Comparison of ENCODE assay signal across 19 cellular contexts in the genomic region with DNA sequence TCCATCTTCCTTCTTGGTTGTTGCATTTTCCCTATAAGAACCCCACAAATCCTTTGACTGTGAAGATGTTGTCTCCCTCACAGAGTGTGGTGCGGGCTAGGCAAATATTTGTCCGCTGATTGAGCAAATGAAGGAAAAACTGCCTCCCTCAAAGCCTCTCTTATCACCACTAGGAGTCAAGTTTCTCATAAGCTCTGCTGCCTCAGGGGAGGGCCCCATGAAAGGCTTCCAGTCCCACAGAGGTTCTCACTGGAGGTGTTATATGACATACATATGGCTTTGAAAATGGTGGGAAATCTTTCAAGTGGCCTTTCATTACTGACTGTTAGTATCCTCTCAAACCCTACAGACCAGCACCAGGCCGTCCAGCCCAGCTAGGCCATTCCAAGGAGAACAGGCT. TPM values are rescaled to one million over a fixed set of nuclear protein-coding genes. Genes with fewer than 3 reads are reported as not detected.
DNase-seq lines count a peak whose midpoint lies in the region; ATAC-seq and TF ChIP-seq lines count a peak whose summit lies in the region.
"Had no signal": no experiment of that assay in that cellular context is flagged by ENCODE, and none has a peak within 500 bp of the region (broad histone marks: within the 10 kb centered on the region; RNA-seq: fewer than 3 reads in every experiment).

No MANE protein-coding gene starts in this region.

- no peak overlapping the region for H3K4me3 Mint-ChIP-seq in Caco-2 (ENCODE audit: unreplicated experiment)
- H3K4me3 Mint-ChIP-seq: H9, T-cell had no signal

- no peak overlapping the region for H3K56ac ChIP-seq in mesendoderm (ENCODE audit: low read length)

- no peaks in the 10 kb centered on the region for H3K79me2 ChIP-seq in mesendoderm (ENCODE audit: control insufficient read depth, insufficient read depth, low read length)

- H3K9ac ChIP-seq in mesendoderm (ENCODE audit: low read length), result no peak overlapping the region

- no peaks in the 10 kb centered on the region for H3K36me3 ChIP-seq in Caco-2 (ENCODE audit: control insufficient read depth, insufficient read depth, low read length)
- no peaks in the 10 kb centered on the region for H3K36me3 ChIP-seq in mesendoderm (ENCODE audit: control insufficient read depth, insufficient read depth, low read length)

- no peaks in the 10 kb centered on the region for H3K9me3 ChIP-seq in Caco-2

- H2BK5ac ChIP-seq in mesendoderm (ENCODE audit: low read length), result no peak overlapping the region

- H2BK15ac ChIP-seq in mesendoderm (replicated peaks; ENCODE audit: low read depth), result no peak overlapping the region

- no peak overlapping the region for H2AK5ac ChIP-seq in mesendoderm (ENCODE audit: low read length)

- H3K4me1 ChIP-seq in Caco-2, result no peaks in the 10 kb centered on the region
- no peaks in the 10 kb centered on the region for H3K4me1 ChIP-seq in mesendoderm (ENCODE audit: control insufficient read depth, low read depth, low read length)

- H3K23ac ChIP-seq in mesendoderm (ENCODE audit: low read length), result no peak overlapping the region

- H4K8ac ChIP-seq in mesendoderm (ENCODE audit: low read depth, low read length), result no peak overlapping the region

- H3K18ac ChIP-seq in mesendoderm (ENCODE audit: low read length), result no peak overlapping the region

- H3K27me3 Mint-ChIP-seq in Caco-2 (ENCODE audit: insufficient read depth, unreplicated experiment), result no peaks in the 10 kb centered on the region

- intact Hi-C loops in Caco-2 (cut with micrococcal nuclease; ENCODE audit: unreplicated experiment), result no loop called here

- CTCF ChIA-PET in Caco-2 (lab: Charles Lee), result interaction anchor here (0.6 kb wide), 1 partner anchor 8 kb away, joined by 3 read pairs; no protein-coding TSS in a partner anchor

- H3K27ac ChIP-seq in mesendoderm (ENCODE audit: low read depth, low read length), result no peak overlapping the region
- H3K27ac ChIP-seq: C4-2B had no signal

- POLR2A ChIA-PET in Caco-2 (lab: Charles Lee), result no interaction called here

- no peak overlapping the region for H2BK120ac ChIP-seq in mesendoderm (ENCODE audit: low read depth, low read length)

- no peaks in the 10 kb centered on the region for H3K79me1 ChIP-seq in mesendoderm (ENCODE audit: low read length)

- H3K27me3 ChIP-seq in Caco-2 (replicated peaks; ENCODE audit: control insufficient read depth, insufficient read depth, low read length) (no peaks in the 10 kb centered on the region), mesendoderm (ENCODE audit: insufficient read depth, low read length, poor library complexity) (no peaks in the 10 kb centered on the region)

- no peak overlapping the region for H4K5ac ChIP-seq in mesendoderm (ENCODE audit: low read length)

- H3K4me2 ChIP-seq in mesendoderm (ENCODE audit: low read length), result no peak overlapping the region

- DNase-seq in Caco-2 (peak; percentile 8 to 30), H4 (ENCODE audit: low spot score) (peak; percentile 3), NCI-H69 (lab: John Stamatoyannopoulos, UW) (peak; percentile 6), mesendoderm (peak; percentile 16), RPMI8226 (no peak), mesenteric fat pad (ENCODE audit: low spot score) (no peak)
- DNase-seq: AML-193, GDM1, H9, MV-4-11, NCI-H2029, NCI-H510A, NCI-H774, OCI-M1, SHP77, T-cell had no signal

- H3K36me3 Mint-ChIP-seq in Caco-2 (ENCODE audit: insufficient read depth, unreplicated experiment), result peaks cover 41% of the 10 kb centered on the region
- H3K36me3 Mint-ChIP-seq: T-cell had no signal

- WGBS in mesendoderm (ENCODE audit: extremely low coverage, insufficient coverage, low lambda C conversion rate), result no CpG with 5 or more reads among the region's 3 CpGs

- H3K4me1 Mint-ChIP-seq in Caco-2 (ENCODE audit: low read depth, unreplicated experiment), result peaks cover 17% of the 10 kb centered on the region
- H3K4me1 Mint-ChIP-seq: H9 had no signal

- no peak overlapping the region for H3K4ac ChIP-seq in mesendoderm (ENCODE audit: low read depth, low read length)

- ATAC-seq in HG02970 (IDR thresholded peaks at IDR 0.05; ENCODE audit: low FRiP score, unreplicated experiment), result no peak
- ATAC-seq: SK-N-SH treated with all-trans-retinoic acid at 6 μM for 48 hours, T-cell had no signal

- no TSS peak for BruUV-seq in Caco-2 (replicated peaks; lab: Mats Ljungman, UMichigan)

- no peak for TF ChIP-seq CTCF in Caco-2 (IDR thresholded peaks at IDR 0.05; ENCODE audit: insufficient read depth in 1 of 2, low read depth in 1 of 2, low read length in 1 of 2, severe bottlenecking in 1 of 2, unreplicated experiment in 1 of 2)

- H3K9me3 Mint-ChIP-seq in Caco-2 (ENCODE audit: unreplicated experiment), result no peaks in the 10 kb centered on the region
- H3K9me3 Mint-ChIP-seq: T-cell had no signal

- H3K27ac Mint-ChIP-seq in Caco-2 (ENCODE audit: unreplicated experiment), result peak overlapping the region; percentile 61
- H3K27ac Mint-ChIP-seq: H9, T-cell had no signal

- H3K4me3 ChIP-seq in Caco-2 (ENCODE audit: low read depth, low read length) (no peak overlapping the region), mesendoderm (ENCODE audit: low read length) (no peak overlapping the region)

RNA-seq across cellular contexts. Expression of a gene that starts 9.3 kb away (rescaled TPM):
- total RNA-seq in Caco-2 (2022) (42.3 and 49.5 TPM in 2 replicates), mesenteric fat pad (not detected)
- not detected in 2 replicates for total RNA-seq in H4 (2014; rRNA removed; shearing (Covaris generic))
- polyA plus RNA-seq in mesendoderm (2013, experiment 1 of 2), result 0.03 TPM
- not detected for polyA plus RNA-seq in mesendoderm (2013, experiment 2 of 2)
- total RNA-seq: H9, T-cell had no signal

RNA-seq across cellular contexts. Expression of a gene that starts 43.9 kb away (rescaled TPM):
- total RNA-seq in Caco-2 (2022) (36.5 and 38.3 TPM in 2 replicates), mesenteric fat pad (34.2 TPM)
- total RNA-seq in H4 (2014; rRNA removed; shearing (Covaris generic)), result 47.6 and 58.8 TPM in 2 replicates
- polyA plus RNA-seq in mesendoderm (2013, experiment 1 of 2), result 57.1 TPM
- 53.9 TPM for polyA plus RNA-seq in mesendoderm (2013, experiment 2 of 2)

RNA-seq across cellular contexts. Expression of a gene that starts 53.5 kb away (rescaled TPM):
- total RNA-seq in Caco-2 (2022) (not detected in 2 replicates), mesenteric fat pad (not detected)
- total RNA-seq in H4 (2014; rRNA removed; shearing (Covaris generic)), result not detected in 2 replicates
- polyA plus RNA-seq in mesendoderm (2013, experiment 1 of 2), result not detected
- polyA plus RNA-seq in mesendoderm (2013, experiment 2 of 2), result not detected
- total RNA-seq: H9, T-cell had no signal

Comparison
In these comparisons a context has a peak if more than half of its experiments do, and no peak if none do; other contexts are left out.
1. DNase-seq: peak in Caco-2 (2 of 2), H4 (single experiment), NCI-H69 (single experiment) and mesendoderm (single experiment); none in RPMI8226 (single experiment) and mesenteric fat pad (single experiment).
2. RNA of a gene that starts 9.3 kb away (total RNA-seq): 42.3 to 49.5 TPM in Caco-2; not detected in H4 and not detected in mesenteric fat pad (single experiment); every median in the first group is over 10 times any median in the second.